Comparison of ENCODE assay signal across 8 cellular contexts in genomic region chr1:86703696-86704455, GRCh38. TPM values are rescaled to one million over a fixed set of nuclear protein-coding genes. Genes with fewer than 3 reads are reported as not detected.
A peak's percentile ranks its signal among the peaks of the same experiment; 100 is the strongest.
DNase-seq lines count a peak whose midpoint lies in the region; ATAC-seq and TF ChIP-seq lines count a peak whose summit lies in the region.

No MANE protein-coding gene starts in this region.

- peak overlapping the region; percentile 15 for H2BK5ac ChIP-seq in IMR-90 (ENCODE audit: low read depth, low read length, poor library complexity, severe bottlenecking)

- peak overlapping the region; percentile 75 for H3K14ac ChIP-seq in IMR-90 (replicated peaks; ENCODE audit: low read depth, low read length)

- in situ Hi-C loops in IMR-90 (cut with MboI; ENCODE audit: low sequenced_read_pairs), result loop anchor here (25.0 kb wide), 1 partner anchor 992 kb away; the partner anchor contains the start of gene ZNHIT6

- peak; percentile 49 for ATAC-seq in GM21528 (IDR thresholded peaks at IDR 0.05; ENCODE audit: low FRiP score, unreplicated experiment)
- ATAC-seq in IMR-90 (ENCODE audit: low read depth), result peak; percentile 10
- ATAC-seq in stimulated activated effector memory CD8-positive, alpha-beta T cell treated with anti-CD3 and anti-CD28 coated beads, Interleukin-12 subunit alpha, Interleukin-12 subunit beta, amount 100 ng/mL, for 72 hours, result peak; percentile 69

- H3K27ac ChIP-seq in IMR-90 (ENCODE audit: insufficient read depth, low read length), result peak overlapping the region; percentile 18
- H3K27ac ChIP-seq in caudate nucleus (ENCODE audit: low read depth, low read length), result peak overlapping the region; percentile 98

- H3K4me2 ChIP-seq in IMR-90 (ENCODE audit: low read depth, low read length), result peak overlapping the region; percentile 82

- H3K27me3 ChIP-seq in IMR-90 (ENCODE audit: control insufficient read depth, insufficient read depth, low read length), result no peaks in the 10 kb centered on the region

- no peak for TF ChIP-seq RAD21 in IMR-90 (IDR thresholded peaks at IDR 0.05; ENCODE audit: low read length)

- peaks cover 34% of the 10 kb centered on the region for H4K20me1 ChIP-seq in IMR-90 (ENCODE audit: insufficient read depth, low read length)

- H3K4me1 Mint-ChIP-seq in stimulated activated effector memory CD8-positive, alpha-beta T cell treated with anti-CD3 and anti-CD28 coated beads, Interleukin-12 subunit alpha, Interleukin-12 subunit beta, amount 100 ng/mL, for 72 hours, result peaks cover 37% of the 10 kb centered on the region

- H2AFZ ChIP-seq in IMR-90 (replicated peaks; ENCODE audit: low read length, poor library complexity), result peak overlapping the region; percentile 96

- no peak for TF ChIP-seq CTCF in IMR-90 (conservative IDR thresholded peaks at IDR 0.05; ENCODE audit: low read depth, low read length)

- no peak overlapping the region for H2BK20ac ChIP-seq in IMR-90 (ENCODE audit: low read depth, low read length)

- peaks cover 30% of the 10 kb centered on the region for H3K36me3 Mint-ChIP-seq in stimulated activated effector memory CD8-positive, alpha-beta T cell treated with anti-CD3 and anti-CD28 coated beads, Interleukin-12 subunit alpha, Interleukin-12 subunit beta, amount 100 ng/mL, for 72 hours

- peak overlapping the region; percentile 88 to 91 for H4K8ac ChIP-seq in IMR-90 (ENCODE audit: low read depth in 2 of 2, low read length in 2 of 2)

- H3K79me1 ChIP-seq in IMR-90 (ENCODE audit: low read depth in 1 of 2, low read length in 2 of 2), result peaks cover 0 to 15% of the 10 kb centered on the region in 2 experiments; a peak in 2 of 4 replicates

- no TSS peak for BruUV-seq in IMR-90 (replicated peaks; lab: Mats Ljungman, UMichigan)

- H3K4me3 ChIP-seq in IMR-90 (ENCODE audit: insufficient read depth, low read depth, low read length), result peak overlapping the region; percentile 64

- peak; percentile 1 for DNase-seq in EL
- no peak for DNase-seq in IMR-90
- peak; percentile 53 for DNase-seq in SHP77 treated with DMSO at 0.1 percent for 48 hours (lab: John Stamatoyannopoulos, UW)
- DNase-seq in caudate nucleus (lab: John Stamatoyannopoulos, UW), result peak in 49 of 61 donors; percentile 25 to 87 (median 71)
- peak; percentile 72 for DNase-seq in kidney tubule cell (ENCODE audit: low spot score)
- DNase-seq in stimulated activated effector memory CD8-positive, alpha-beta T cell treated with anti-CD3 and anti-CD28 coated beads, Interleukin-12 subunit alpha, Interleukin-12 subunit beta, amount 100 ng/mL, for 72 hours (ENCODE audit: low spot score in 2 of 2), result peak in 1 of 2 donors; percentile 85
- no peak for DNase-seq in amniotic stem cell (lab: John Stamatoyannopoulos, UW)

- no peaks in the 10 kb centered on the region; the same call in 1 of the 2 replicates for H3K9me1 ChIP-seq in IMR-90 (ENCODE audit: insufficient read depth, low read length)

- dilution Hi-C loops in IMR-90 (cut with HindIII; ENCODE audit: low sequenced_read_pairs, unreplicated experiment), result no loop called here

- peak overlapping the region; percentile 98 for H3K27ac Mint-ChIP-seq in stimulated activated effector memory CD8-positive, alpha-beta T cell treated with anti-CD3 and anti-CD28 coated beads, Interleukin-12 subunit alpha, Interleukin-12 subunit beta, amount 100 ng/mL, for 72 hours

- peak overlapping the region; percentile 6 for H2AK9ac ChIP-seq in IMR-90 (replicated peaks; ENCODE audit: low read depth, low read length, poor library complexity)

- H2BK15ac ChIP-seq in IMR-90 (ENCODE audit: low read depth, low read length), result peak overlapping the region; percentile 7; the same call in 1 of the 3 replicates

- CTCF ChIA-PET in IMR-90 (lab: Yijun Ruan, JAX), result interaction anchor here (0.6 to 1.4 kb wide), 7 partner anchors 9 to 229 kb away, joined by 3 to 10 read pairs (median 5); no protein-coding TSS in a partner anchor

- no peaks in the 10 kb centered on the region for H3K9me3 Mint-ChIP-seq in stimulated activated effector memory CD8-positive, alpha-beta T cell treated with anti-CD3 and anti-CD28 coated beads, Interleukin-12 subunit alpha, Interleukin-12 subunit beta, amount 100 ng/mL, for 72 hours

- 79% methylated on average over 6 of the region's 34 CpGs; no CpG with 5 or more reads in 1 of the 2 experiments for WGBS in IMR-90 (ENCODE audit: extremely low coverage in 2 of 2, insufficient read length in 1 of 2), 2 experiments

- peak overlapping the region; percentile 87 for H3K23ac ChIP-seq in IMR-90 (ENCODE audit: low read depth, low read length)

- 0 out of 2 replicates have a peak overlapping the region, but pooled peaks have one; percentile 42 for H3K56ac ChIP-seq in IMR-90 (ENCODE audit: extremely low read depth, insufficient read depth, low read length)

- H2BK120ac ChIP-seq in IMR-90 (ENCODE audit: low read depth, low read length), result peak overlapping the region; percentile 58; the same call in 1 of the 2 replicates

- H3K4ac ChIP-seq in IMR-90 (ENCODE audit: low read depth, low read length), result peak overlapping the region; percentile 78

- H3K36me3 ChIP-seq in IMR-90 (ENCODE audit: control insufficient read depth, insufficient read depth, low read length), result no peaks in the 10 kb centered on the region; the same call in 1 of the 2 replicates

- H3K4me3 Mint-ChIP-seq in stimulated activated effector memory CD8-positive, alpha-beta T cell treated with anti-CD3 and anti-CD28 coated beads, Interleukin-12 subunit alpha, Interleukin-12 subunit beta, amount 100 ng/mL, for 72 hours, result peak overlapping the region; percentile 98

- POLR2A ChIA-PET in IMR-90 (lab: Charles Lee; ENCODE audit: unreplicated experiment), result interaction anchor here (0.5 to 1.5 kb wide), 8 partner anchors 10 to 863 kb away, joined by 3 to 15 read pairs (median 3); no protein-coding TSS in a partner anchor

- no peaks in the 10 kb centered on the region; the same call in 1 of the 2 replicates for H3K4me1 ChIP-seq in IMR-90 (ENCODE audit: control insufficient read depth, insufficient read depth, low read length)

- H3K9me3 ChIP-seq in IMR-90 (ENCODE audit: control insufficient read depth, insufficient read depth, low read length), result no peaks in the 10 kb centered on the region

- intact Hi-C loops in IMR-90 (cut with micrococcal nuclease), result loop anchor here (2.0 kb wide), 2 partner anchors 261 to 381 kb away; no protein-coding TSS in a partner anchor

- H2AK5ac ChIP-seq in IMR-90 (ENCODE audit: low read depth, low read length), result no peak overlapping the region

- peak overlapping the region; percentile 69 for H3K9ac ChIP-seq in IMR-90 (ENCODE audit: low read depth, low read length)

- peak overlapping the region; percentile 58 for H4K5ac ChIP-seq in IMR-90 (ENCODE audit: low read depth, low read length)

- peak overlapping the region; percentile 71 for H4K91ac ChIP-seq in IMR-90 (ENCODE audit: insufficient read depth, low read depth, low read length)

- H3K18ac ChIP-seq in IMR-90 (ENCODE audit: low read depth, low read length), result peak overlapping the region; percentile 5; the same call in 1 of the 2 replicates

- TF ChIP-seq POLR2A in IMR-90 (IDR thresholded peaks at IDR 0.05; ENCODE audit: low read depth, low read length), result no peak

TF ChIP-seq in IMR-90, 13 proteins besides CTCF, POLR2A, EP300 and RAD21:
- TF ChIP-seq ELK1 (IDR thresholded peaks at IDR 0.05; ENCODE audit: borderline replicate concordance, low read depth, low read length) (no peak), RCOR1 (IDR thresholded peaks at IDR 0.05; ENCODE audit: insufficient replicate concordance, low read length) (no peak), MAFK (IDR thresholded peaks at IDR 0.05; ENCODE audit: low read depth, low read length) (no peak), RFX5 (IDR thresholded peaks at IDR 0.05; ENCODE audit: low read depth, low read length) (no peak), USF2 (IDR thresholded peaks at IDR 0.05; ENCODE audit: low read depth, low read length) (no peak), SMC3 (IDR thresholded peaks at IDR 0.05; ENCODE audit: low read depth, low read length) (no peak), MAZ (IDR thresholded peaks at IDR 0.05; ENCODE audit: borderline replicate concordance, low read depth, low read length) (no peak), CHD1 (IDR thresholded peaks at IDR 0.05; ENCODE audit: low read depth, low read length) (no peak), NFE2L2 (IDR thresholded peaks at IDR 0.05; ENCODE audit: low read depth, low read length) (no peak), CEBPB (IDR thresholded peaks at IDR 0.05; ENCODE audit: low read depth, low read length) (no peak), BHLHE40 (IDR thresholded peaks at IDR 0.05; ENCODE audit: low read depth, low read length) (no peak), FOS (IDR thresholded peaks at IDR 0.05; ENCODE audit: low read depth, low read length) (no peak), MXI1 (IDR thresholded peaks at IDR 0.05; ENCODE audit: borderline replicate concordance, low read depth, low read length) (no peak)

RNA-seq across cellular contexts. Expression of gene SH3GLB1, which starts 0.5 kb away (rescaled TPM):
- 22.2 and 30.3 TPM in 2 replicates for total RNA-seq in IMR-90 (2012; rRNA removed)
- polyA plus RNA-seq in IMR-90 (2012; rRNA removed), result 25.1 and 36.5 TPM in 2 replicates
- 5.0 and 6.2 TPM in 2 replicates for polyA plus RNA-seq in IMR-90 (2012; cell fraction: cytosol; rRNA removed)
- polyA plus RNA-seq in IMR-90 (2012; cell fraction: nucleus; rRNA removed; ENCODE audit: low replicate concordance), result 3.9 and 33.3 TPM in 2 replicates

Comparison
In these comparisons a context has a peak if more than half of its experiments do, and no peak if none do; other contexts are left out.
1. DNase-seq: peak in EL (single experiment), SHP77 treated with DMSO at 0.1 percent for 48 hours (single experiment), caudate nucleus (49 of 61) and kidney tubule cell (single experiment); none in IMR-90 (single experiment) and amniotic stem cell (single experiment).
2. ATAC-seq: peak in every context shown above with its lines; median percentile 69 in stimulated activated effector memory CD8-positive, alpha-beta T cell treated with anti-CD3 and anti-CD28 coated beads, Interleukin-12 subunit alpha, Interleukin-12 subunit beta, amount 100 ng/mL, for 72 hours; 49 in GM21528; 10 in IMR-90.